ENCODE assay signal across 1 cellular context in genomic region chr4:38759077-38759789, GRCh38.
TF ChIP-seq lines count a peak whose summit lies in the region.

No MANE protein-coding gene starts in this region.

TF ChIP-seq in H1, 55 proteins besides CTCF, POLR2A, EP300 and RAD21 (continued from another document):
- TF ChIP-seq ATF2 (IDR thresholded peaks at IDR 0.05; ENCODE audit: low read length): no peak
- TF ChIP-seq ATF3 (IDR thresholded peaks at IDR 0.05; ENCODE audit: insufficient read depth, low read depth, low read length): no peak
- no peak for TF ChIP-seq NANOG (IDR thresholded peaks at IDR 0.05; ENCODE audit: insufficient read depth, low read depth, low read length, poor library complexity, severe bottlenecking)
